8 cellular contexts compared by ENCODE assay signal in genomic region chr20:18137412-18138265, GRCh38. TPM values are rescaled to one million over a fixed set of nuclear protein-coding genes. Genes with fewer than 3 reads are reported as not detected.
DNase-seq lines count a peak whose midpoint lies in the region; ATAC-seq, FAIRE-seq and TF ChIP-seq lines count a peak whose summit lies in the region.

A gene with protein sequence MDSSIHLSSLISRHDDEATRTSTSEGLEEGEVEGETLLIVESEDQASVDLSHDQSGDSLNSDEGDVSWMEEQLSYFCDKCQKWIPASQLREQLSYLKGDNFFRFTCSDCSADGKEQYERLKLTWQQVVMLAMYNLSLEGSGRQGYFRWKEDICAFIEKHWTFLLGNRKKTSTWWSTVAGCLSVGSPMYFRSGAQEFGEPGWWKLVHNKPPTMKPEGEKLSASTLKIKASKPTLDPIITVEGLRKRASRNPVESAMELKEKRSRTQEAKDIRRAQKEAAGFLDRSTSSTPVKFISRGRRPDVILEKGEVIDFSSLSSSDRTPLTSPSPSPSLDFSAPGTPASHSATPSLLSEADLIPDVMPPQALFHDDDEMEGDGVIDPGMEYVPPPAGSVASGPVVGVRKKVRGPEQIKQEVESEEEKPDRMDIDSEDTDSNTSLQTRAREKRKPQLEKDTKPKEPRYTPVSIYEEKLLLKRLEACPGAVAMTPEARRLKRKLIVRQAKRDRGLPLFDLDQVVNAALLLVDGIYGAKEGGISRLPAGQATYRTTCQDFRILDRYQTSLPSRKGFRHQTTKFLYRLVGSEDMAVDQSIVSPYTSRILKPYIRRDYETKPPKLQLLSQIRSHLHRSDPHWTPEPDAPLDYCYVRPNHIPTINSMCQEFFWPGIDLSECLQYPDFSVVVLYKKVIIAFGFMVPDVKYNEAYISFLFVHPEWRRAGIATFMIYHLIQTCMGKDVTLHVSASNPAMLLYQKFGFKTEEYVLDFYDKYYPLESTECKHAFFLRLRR (plus strand): TSS chr20:18137863. CDS start chr20:18142661, 4,798 bp downstream.
A gene with protein sequence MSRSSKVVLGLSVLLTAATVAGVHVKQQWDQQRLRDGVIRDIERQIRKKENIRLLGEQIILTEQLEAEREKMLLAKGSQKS (plus strand): TSS chr20:18137863. CDS start chr20:18137956, 93 bp downstream.

- H3K27me3 Mint-ChIP-seq in activated naive CD8-positive, alpha-beta T cell treated with anti-CD3 and anti-CD28 coated beads, Interleukin-2, amount 10 ng/mL, durations not matched to agents 7 days and 5 days, result peaks cover 12% of the 10 kb centered on the region

- ATAC-seq in HG02588 (IDR thresholded peaks at IDR 0.05; ENCODE audit: unreplicated experiment) (peak; percentile 84), Right ventricle myocardium superior (ENCODE audit: poor library complexity) (peak; percentile 100), pancreas (peak; percentile 96 to 100 (median 98))
- ATAC-seq in activated naive CD8-positive, alpha-beta T cell treated with anti-CD3 and anti-CD28 coated beads, Interleukin-2, amount 10 ng/mL, durations not matched to agents 7 days and 5 days (ENCODE audit: low read depth), result peak; percentile 90

- H3K4me3 Mint-ChIP-seq in activated naive CD8-positive, alpha-beta T cell treated with anti-CD3 and anti-CD28 coated beads, Interleukin-2, amount 10 ng/mL, durations not matched to agents 7 days and 5 days, result peak within 1 kb of the TSS; percentile 90

- no peaks in the 10 kb centered on the region for H3F3A ChIP-seq in SU-DHL-6 (ENCODE audit: insufficient read depth)

- no peaks in the 10 kb centered on the region for H3K9me3 Mint-ChIP-seq in activated naive CD8-positive, alpha-beta T cell treated with anti-CD3 and anti-CD28 coated beads, Interleukin-2, amount 10 ng/mL, durations not matched to agents 7 days and 5 days

- H3K27ac ChIP-seq in SU-DHL-6 (ENCODE audit: low read depth, low read length) (peak within 1 kb of the TSS; percentile 77), pancreas (peak within 1 kb of the TSS; percentile 84 to 90 (median 88)), thyroid gland (peak within 1 kb of the TSS; percentile 90 to 94 (median 92))

- peaks cover 8% of the 10 kb centered on the region; the same call in 1 of the 2 replicates for H3K36me3 ChIP-seq in SU-DHL-6 (ENCODE audit: low read length)
- H3K36me3 ChIP-seq in pancreas, result no peaks in the 10 kb centered on the region
- peaks cover 0 to 6% of the 10 kb centered on the region in 2 donors for H3K36me3 ChIP-seq in thyroid gland

- peak; percentile 43 to 79 for TF ChIP-seq POLR2A in thyroid gland (IDR thresholded peaks at IDR 0.05)

- peak within 1 kb of the TSS; percentile 96 for H3K4me2 ChIP-seq in SU-DHL-6 (ENCODE audit: low read depth, low read length, poor library complexity, severe bottlenecking)

- H3K4me1 ChIP-seq in pancreas, result peaks cover 6 to 16% (median 7%) of the 10 kb centered on the region in 3 donors
- H3K4me1 ChIP-seq in thyroid gland, result peaks cover 18 to 26% of the 10 kb centered on the region in 2 donors

- no peak for TF ChIP-seq CTCF in GM12864 (IDR thresholded peaks at IDR 0.05; ENCODE audit: low read depth, low read length, missing control alignments)
- no peak for TF ChIP-seq CTCF in SU-DHL-6 (IDR thresholded peaks at IDR 0.05; ENCODE audit: insufficient read depth, low read length, poor library complexity, severe bottlenecking)
- no peak for TF ChIP-seq CTCF in pancreas (IDR thresholded peaks at IDR 0.05)
- TF ChIP-seq CTCF in thyroid gland (IDR thresholded peaks at IDR 0.05), result peak in 1 of 6 experiments; percentile 26

- H3K79me2 ChIP-seq in SU-DHL-6 (ENCODE audit: insufficient read depth, low read length), result peaks cover 47% of the 10 kb centered on the region

- H3K9me2 ChIP-seq in SU-DHL-6 (replicated peaks; ENCODE audit: insufficient read depth, low read length), result no peaks in the 10 kb centered on the region

- POLR2A ChIA-PET in activated naive CD8-positive, alpha-beta T cell treated with anti-CD3 and anti-CD28 coated beads, Interleukin-2, amount 10 ng/mL, durations not matched to agents 7 days and 5 days (lab: Charles Lee), result interaction anchor here (0.5 to 2.6 kb wide), 11 partner anchors 9 to 1915 kb away, joined by 3 to 24 read pairs (median 4); partner anchors contain the start of genes CFAP61, CRNKL1, MGME1 and SNX5

- H3K4me3 ChIP-seq in GM12864 (ENCODE audit: low read depth, low read length) (peak within 1 kb of the TSS; percentile 85), SU-DHL-6 (ENCODE audit: insufficient read depth, low read length, poor library complexity, severe bottlenecking) (peak within 1 kb of the TSS; percentile 86), pancreas (peak within 1 kb of the TSS; percentile 93 to 99 (median 96)), thyroid gland (replicated peaks in 1 of 3) (peak within 1 kb of the TSS; percentile 91 to 98 (median 92))

- H3K9me3 ChIP-seq in SU-DHL-6 (ENCODE audit: insufficient read depth, low read length), result no peaks in the 10 kb centered on the region
- H3K9me3 ChIP-seq in pancreas, result no peaks in the 10 kb centered on the region
- no peaks in the 10 kb centered on the region for H3K9me3 ChIP-seq in thyroid gland

- H3K9ac ChIP-seq in SU-DHL-6 (ENCODE audit: low read length), result peak within 1 kb of the TSS; percentile 94

- WGBS in pancreas, 2 donors, result 0% methylated on average over 83 to 87 of the region's 87 CpGs
- 1 to 3% methylated on average over 13 to 28 of the region's 87 CpGs for WGBS in thyroid gland, 2 donors

- no peak for FAIRE-seq in pancreas (lab: Jason Lieb, UNC)

- H4K20me1 ChIP-seq in SU-DHL-6 (ENCODE audit: low read depth, low read length), result no peaks in the 10 kb centered on the region

- H3K27ac Mint-ChIP-seq in activated naive CD8-positive, alpha-beta T cell treated with anti-CD3 and anti-CD28 coated beads, Interleukin-2, amount 10 ng/mL, durations not matched to agents 7 days and 5 days, result peak within 1 kb of the TSS; percentile 89

- intact Hi-C loops in Right ventricle myocardium superior (cut with DNase I) (loop anchor here (10.0 kb wide), 1 partner anchor 147 kb away; the partner anchor contains the start of gene ZNF133), pancreas (cut with DNase I) (no loop called here), thyroid gland (cut with DNase I) (no loop called here)

- H3K4me1 Mint-ChIP-seq in activated naive CD8-positive, alpha-beta T cell treated with anti-CD3 and anti-CD28 coated beads, Interleukin-2, amount 10 ng/mL, durations not matched to agents 7 days and 5 days, result peaks cover 20% of the 10 kb centered on the region

- H2AFZ ChIP-seq in SU-DHL-6 (ENCODE audit: low read depth, low read length, severe bottlenecking), result peak within 1 kb of the TSS; percentile 95

- no peaks in the 10 kb centered on the region for H3K27me3 ChIP-seq in SU-DHL-6 (ENCODE audit: low read length)
- no peaks in the 10 kb centered on the region for H3K27me3 ChIP-seq in pancreas
- H3K27me3 ChIP-seq in thyroid gland, result no peaks in the 10 kb centered on the region

- peak; percentile 83 for DNase-seq in GM12864 (ENCODE audit: low read depth)
- DNase-seq in NCI-H1048 (lab: John Stamatoyannopoulos, UW), result peak; percentile 88
- DNase-seq in activated naive CD8-positive, alpha-beta T cell treated with anti-CD3 and anti-CD28 coated beads, Interleukin-2, amount 10 ng/mL, durations not matched to agents 7 days and 5 days, result peak; percentile 97
- DNase-seq in Right ventricle myocardium superior, result peak; percentile 95
- DNase-seq in pancreas, result peak; percentile 87 to 97 (median 90)
- DNase-seq in thyroid gland, result peak; percentile 86 to 90

- peaks cover 8% of the 10 kb centered on the region for H3K36me3 Mint-ChIP-seq in activated naive CD8-positive, alpha-beta T cell treated with anti-CD3 and anti-CD28 coated beads, Interleukin-2, amount 10 ng/mL, durations not matched to agents 7 days and 5 days

RNA-seq across cellular contexts. Expression of the first gene that starts in this region (rescaled TPM):
- 10 to 100 TPM; 17.7 to 18.0 TPM for total RNA-seq in activated naive CD8-positive, alpha-beta T cell treated with anti-CD3 and anti-CD28 coated beads, Interleukin-2, amount 10 ng/mL, durations not matched to agents 7 days and 5 days
- 11.6 TPM for total RNA-seq in Right ventricle myocardium superior
- 1 to 10 TPM; 5.7 to 8.5 (median 6.5) TPM for total RNA-seq in pancreas
- 1 to 10 TPM; 4.0 to 5.7 TPM for polyA plus RNA-seq in pancreas
- 10 to 100 TPM; 17.9 to 19.7 (median 18.7) TPM for total RNA-seq in thyroid gland

RNA-seq across cellular contexts. Expression of the second gene that starts in this region (rescaled TPM):
- total RNA-seq in activated naive CD8-positive, alpha-beta T cell treated with anti-CD3 and anti-CD28 coated beads, Interleukin-2, amount 10 ng/mL, durations not matched to agents 7 days and 5 days, result 10 to 100 TPM; 13.1 to 15.7 TPM
- total RNA-seq in Right ventricle myocardium superior (12.0 TPM), pancreas (1 to 10 TPM; 5.5 to 9.2 (median 6.3) TPM), thyroid gland (10 to 100 TPM in 3 of 4 donors, 1 to 10 TPM in 1; 9.8 to 21.1 (median 19.7) TPM)
- 1 to 10 TPM; 5.5 to 6.6 TPM for polyA plus RNA-seq in pancreas

Comparison
In these comparisons a context has a peak if more than half of its experiments do, and no peak if none do; other contexts are left out.
1. Peak in every context shown above with its lines: DNase-seq, ATAC-seq, H3K4me3 ChIP-seq and H3K27ac ChIP-seq.